1 cellular context compared by ENCODE assay signal in genomic region chr22:37244922-37245722, GRCh38.
TF ChIP-seq lines count a peak whose summit lies in the region.

No MANE protein-coding gene starts in this region.

TF ChIP-seq in IMR-90, 13 proteins besides CTCF, POLR2A, EP300 and RAD21:
- TF ChIP-seq ELK1 (IDR thresholded peaks at IDR 0.05; ENCODE audit: borderline replicate concordance, low read depth, low read length) = no peak
- no peak for TF ChIP-seq BHLHE40 (IDR thresholded peaks at IDR 0.05; ENCODE audit: low read depth, low read length)
- no peak for TF ChIP-seq CEBPB (IDR thresholded peaks at IDR 0.05; ENCODE audit: low read depth, low read length)
- no peak for TF ChIP-seq RCOR1 (IDR thresholded peaks at IDR 0.05; ENCODE audit: insufficient replicate concordance, low read length)
- TF ChIP-seq MAFK (IDR thresholded peaks at IDR 0.05; ENCODE audit: low read depth, low read length) = no peak
TF ChIP-seq in IMR-90: peak in this region for 0.
